In the genomic region with DNA sequence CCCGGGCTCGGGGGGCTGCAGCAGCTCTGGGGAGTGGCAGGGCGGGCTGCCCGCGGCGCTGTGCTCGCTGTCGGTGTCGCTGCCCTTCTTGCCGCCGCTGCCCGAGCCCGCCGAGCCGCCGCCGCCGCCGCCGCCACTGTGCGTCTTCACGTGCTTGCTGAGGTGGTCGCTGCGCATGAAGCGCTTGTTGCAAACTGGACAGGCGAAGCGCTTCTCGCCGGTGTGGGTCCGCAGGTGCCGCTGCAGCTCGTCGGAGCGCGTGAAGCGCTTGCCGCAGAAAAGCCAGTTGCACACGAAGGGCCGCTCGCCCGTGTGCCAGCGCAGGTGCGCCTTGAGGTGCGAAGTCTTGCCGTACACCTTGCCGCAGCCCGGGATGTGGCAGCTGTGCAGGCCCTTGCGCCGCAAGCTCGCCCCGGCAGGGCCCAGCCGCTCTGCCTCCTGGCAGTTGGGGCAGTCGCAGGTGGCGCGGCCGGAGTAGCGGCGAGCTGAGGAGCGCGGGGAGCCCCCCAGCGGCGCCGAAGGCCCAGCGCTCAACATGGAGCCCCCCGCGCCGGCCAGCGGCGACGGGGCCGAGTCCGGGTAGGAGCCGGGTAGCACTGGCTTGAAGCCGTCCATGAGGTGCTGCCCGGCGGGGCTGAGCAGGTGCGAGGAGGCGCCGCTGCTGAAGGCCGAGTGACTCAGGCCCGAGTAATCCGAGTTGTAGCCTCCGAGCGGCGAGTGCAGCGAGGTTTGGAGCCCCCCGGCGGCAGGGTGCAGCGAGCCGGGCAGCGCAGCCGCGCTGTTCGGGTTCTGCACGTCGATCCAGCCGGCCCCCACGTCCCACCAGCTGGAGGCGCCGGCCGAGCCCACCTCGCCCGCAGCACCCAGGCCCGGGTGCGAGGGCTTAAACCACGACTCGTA, we compare ENCODE assay signal across 9 cellular contexts. TPM values are rescaled to one million over a fixed set of nuclear protein-coding genes. Genes with fewer than 3 reads are reported as not detected.
A peak's percentile ranks its signal among the peaks of the same experiment; 100 is the strongest.
DNase-seq lines count a peak whose midpoint lies in the region; ATAC-seq, FAIRE-seq and TF ChIP-seq lines count a peak whose summit lies in the region.
"Had no signal": no experiment of that assay in that cellular context is flagged by ENCODE, and none has a peak within 500 bp of the region (broad histone marks: within the 10 kb centered on the region; RNA-seq: fewer than 3 reads in every experiment).

No MANE protein-coding gene starts in this region.

- H3K27ac ChIP-seq in foreskin keratinocyte, result no peak overlapping the region
- no peak overlapping the region for H3K27ac ChIP-seq in smooth muscle cell (ENCODE audit: low read depth)

- DNase-seq in NCI-H82 (lab: John Stamatoyannopoulos, UW) (peak; percentile 60), NCI-H82 treated with DMSO at 0.1 percent for 48 hours (lab: John Stamatoyannopoulos, UW; ENCODE audit: unreplicated experiment) (no peak), NCI-H460 (ENCODE audit: extremely low read depth, low read depth) (peak; percentile 38), foreskin keratinocyte (peak in 1 of 2 donors; percentile 60), smooth muscle cell (lab: John Stamatoyannopoulos, UW; ENCODE audit: unreplicated experiment) (no peak), RCC 7860 (ENCODE audit: low spot score) (no peak)

- H3K9me3 ChIP-seq in smooth muscle cell (replicated peaks; ENCODE audit: low read depth), result no peaks in the 10 kb centered on the region

- WGBS in smooth muscle cell (ENCODE audit: low lambda C conversion rate), result 3% methylated on average over 93 of the region's 107 CpGs

- ATAC-seq in foreskin keratinocyte (peak; percentile 85), HG03432 (IDR thresholded peaks at IDR 0.05; ENCODE audit: unreplicated experiment) (no peak), GM18520 (IDR thresholded peaks at IDR 0.05; ENCODE audit: unreplicated experiment) (no peak)

- no peaks in the 10 kb centered on the region for H3F3A ChIP-seq in smooth muscle cell (ENCODE audit: low read depth)

- TF ChIP-seq CTCF in foreskin keratinocyte (conservative IDR thresholded peaks at IDR 0.05) (peak; percentile 70), smooth muscle cell (IDR thresholded peaks at IDR 0.05; ENCODE audit: borderline replicate concordance, insufficient read depth, poor library complexity, severe bottlenecking) (peak; percentile 7)

- H3K4me2 ChIP-seq in smooth muscle cell, result peak overlapping the region; percentile 89

- no peaks in the 10 kb centered on the region for H3K36me3 ChIP-seq in smooth muscle cell (ENCODE audit: low read depth)

- H3K4me1 ChIP-seq in foreskin keratinocyte (no peaks in the 10 kb centered on the region), smooth muscle cell (ENCODE audit: low read depth) (peaks cover 28% of the 10 kb centered on the region)

- no peak overlapping the region for H2AFZ ChIP-seq in smooth muscle cell (ENCODE audit: low read depth)

- FAIRE-seq in RCC 7860 (lab: Jason Lieb, UNC), result no peak

- no peaks in the 10 kb centered on the region for H4K20me1 ChIP-seq in smooth muscle cell (ENCODE audit: low read depth)

- peak overlapping the region; percentile 50 for H3K4me3 ChIP-seq in smooth muscle cell

- H3K9ac ChIP-seq in smooth muscle cell (ENCODE audit: low read depth), result no peak overlapping the region

- H3K27me3 ChIP-seq in foreskin keratinocyte, result peaks cover 100% of the 10 kb centered on the region
- H3K27me3 ChIP-seq in smooth muscle cell (ENCODE audit: low read depth), result peaks cover 100% of the 10 kb centered on the region

- H3K79me2 ChIP-seq in smooth muscle cell (ENCODE audit: low read depth), result no peaks in the 10 kb centered on the region

RNA-seq across cellular contexts. Expression of a gene that starts 2.1 kb away (rescaled TPM):
- total RNA-seq in NCI-H460 (2014; rRNA removed; shearing (Covaris generic)), result 0.06 TPM in 1 of 2 replicates, not detected in the other
- not detected in 2 replicates for polyA plus RNA-seq in NCI-H460 (2014; cell fraction: nucleus; rRNA removed)
- total RNA-seq in foreskin keratinocyte (not detected in 2 replicates), smooth muscle cell (not detected in 2 replicates)
- polyA plus RNA-seq in foreskin keratinocyte (not detected in 2 replicates), smooth muscle cell (not detected in 2 replicates)
- total RNA-seq: HT-29 had no signal

Comparison
In these comparisons a context has a peak if more than half of its experiments do, and no peak if none do; other contexts are left out.
1. DNase-seq: peak in NCI-H82 (single experiment) and NCI-H460 (single experiment); none in NCI-H82 treated with DMSO at 0.1 percent for 48 hours (single experiment), smooth muscle cell (single experiment) and RCC 7860 (single experiment).